8 cellular contexts compared by ENCODE assay signal in the genomic region with DNA sequence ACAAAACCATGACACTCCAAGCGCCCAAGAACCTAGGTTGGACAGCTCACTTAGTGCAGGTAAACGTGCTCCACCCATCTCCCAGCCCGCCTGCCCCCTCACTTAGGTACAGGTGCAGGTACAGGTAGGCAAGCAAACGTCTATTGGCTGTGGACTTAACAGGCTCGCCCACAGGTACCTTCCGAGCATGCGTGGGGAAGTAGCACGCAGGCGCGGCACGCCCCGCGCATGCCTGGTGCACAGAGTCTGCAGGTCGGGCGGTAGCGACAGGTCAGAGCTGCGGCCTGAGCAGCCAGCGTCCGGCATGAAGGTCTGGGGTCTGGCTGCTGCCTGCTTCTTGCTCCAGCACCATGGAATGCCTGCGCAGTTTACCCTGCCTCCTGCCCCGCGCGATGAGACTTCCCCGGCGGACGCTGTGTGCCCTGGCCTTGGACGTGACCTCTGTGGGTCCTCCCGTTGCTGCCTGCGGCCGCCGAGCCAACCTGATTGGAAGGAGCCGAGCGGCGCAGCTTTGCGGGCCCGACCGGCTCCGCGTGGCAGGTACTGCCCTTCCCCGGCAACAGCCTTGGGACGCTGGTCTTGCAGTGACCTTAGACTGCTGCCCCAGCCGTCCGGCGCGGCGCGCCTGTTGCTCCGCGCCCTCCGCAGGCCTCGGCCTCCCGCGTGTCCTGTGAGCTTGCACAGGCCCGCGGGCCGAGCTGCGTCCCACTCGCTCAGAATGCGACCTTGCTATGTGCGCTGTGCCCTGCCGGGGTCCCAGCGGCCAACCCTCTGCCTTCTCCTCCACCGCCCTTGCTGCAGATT. TPM values are rescaled to one million over a fixed set of nuclear protein-coding genes. Genes with fewer than 3 reads are reported as not detected.
DNase-seq lines count a peak whose midpoint lies in the region; ATAC-seq and TF ChIP-seq lines count a peak whose summit lies in the region.

A gene with protein sequence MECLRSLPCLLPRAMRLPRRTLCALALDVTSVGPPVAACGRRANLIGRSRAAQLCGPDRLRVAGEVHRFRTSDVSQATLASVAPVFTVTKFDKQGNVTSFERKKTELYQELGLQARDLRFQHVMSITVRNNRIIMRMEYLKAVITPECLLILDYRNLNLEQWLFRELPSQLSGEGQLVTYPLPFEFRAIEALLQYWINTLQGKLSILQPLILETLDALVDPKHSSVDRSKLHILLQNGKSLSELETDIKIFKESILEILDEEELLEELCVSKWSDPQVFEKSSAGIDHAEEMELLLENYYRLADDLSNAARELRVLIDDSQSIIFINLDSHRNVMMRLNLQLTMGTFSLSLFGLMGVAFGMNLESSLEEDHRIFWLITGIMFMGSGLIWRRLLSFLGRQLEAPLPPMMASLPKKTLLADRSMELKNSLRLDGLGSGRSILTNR (plus strand): TSS at position 240 of the 804 bp plus-strand sequence. CDS start 111 bp downstream, at position 351.

- H3K4me3 ChIP-seq in LNCaP clone FGC (ENCODE audit: low read depth, low read length), result peak within 1 kb of the TSS; percentile 89

- peak; percentile 94 for ATAC-seq in stimulated activated naive CD8-positive, alpha-beta T cell treated with anti-CD3 and anti-CD28 coated beads, Interleukin-15, amount 100 ng/mL, for 72 hours

- H3K27ac Mint-ChIP-seq in nephron progenitor cell, result peak within 1 kb of the TSS; percentile 74
- peak within 1 kb of the TSS; percentile 84 to 97 for H3K27ac Mint-ChIP-seq in stimulated activated naive CD8-positive, alpha-beta T cell treated with anti-CD3 and anti-CD28 coated beads, Interleukin-15, amount 100 ng/mL, for 72 hours

- H3K36me3 Mint-ChIP-seq in nephron progenitor cell (ENCODE audit: low read depth), result peaks cover 18% of the 10 kb centered on the region

- H3K27me3 Mint-ChIP-seq in nephron progenitor cell (ENCODE audit: low read depth, poor library complexity), result peaks cover 33% of the 10 kb centered on the region
- H3K27me3 Mint-ChIP-seq in stimulated activated naive CD8-positive, alpha-beta T cell treated with anti-CD3 and anti-CD28 coated beads, Interleukin-15, amount 100 ng/mL, for 72 hours, result peaks cover 32% of the 10 kb centered on the region

- peak; percentile 73 for DNase-seq in ELR (ENCODE audit: low read depth)
- DNase-seq in H4 (ENCODE audit: low spot score), result peak; percentile 71
- peak; percentile 94 for DNase-seq in LNCaP clone FGC (ENCODE audit: low read depth)
- DNase-seq in SHP77 (lab: John Stamatoyannopoulos, UW), result peak; percentile 65 to 77
- DNase-seq in activated gamma-delta T cell (lab: John Stamatoyannopoulos, UW), result peak; percentile 54
- peak; percentile 62 for DNase-seq in fibroblast of the conjunctiva (ENCODE audit: low read depth)
- peak; percentile 72 for DNase-seq in nephron progenitor cell
- peak; percentile 68 to 77 for DNase-seq in stimulated activated naive CD8-positive, alpha-beta T cell treated with anti-CD3 and anti-CD28 coated beads, Interleukin-15, amount 100 ng/mL, for 72 hours

- peaks cover 5% of the 10 kb centered on the region for H3K9me3 Mint-ChIP-seq in nephron progenitor cell
- H3K9me3 Mint-ChIP-seq in stimulated activated naive CD8-positive, alpha-beta T cell treated with anti-CD3 and anti-CD28 coated beads, Interleukin-15, amount 100 ng/mL, for 72 hours, result no peaks in the 10 kb centered on the region

- H3K4me3 Mint-ChIP-seq in nephron progenitor cell, result peak within 1 kb of the TSS; percentile 98
- peak within 1 kb of the TSS; percentile 86 to 94 for H3K4me3 Mint-ChIP-seq in stimulated activated naive CD8-positive, alpha-beta T cell treated with anti-CD3 and anti-CD28 coated beads, Interleukin-15, amount 100 ng/mL, for 72 hours

- peaks cover 45% of the 10 kb centered on the region for H3K4me1 Mint-ChIP-seq in nephron progenitor cell
- H3K4me1 Mint-ChIP-seq in stimulated activated naive CD8-positive, alpha-beta T cell treated with anti-CD3 and anti-CD28 coated beads, Interleukin-15, amount 100 ng/mL, for 72 hours, result peaks cover 37% of the 10 kb centered on the region

- no peak for TF ChIP-seq CTCF in LNCaP clone FGC (IDR thresholded peaks at IDR 0.05; ENCODE audit: control insufficient read depth, extremely low read depth, insufficient read depth)
- no peak for TF ChIP-seq CTCF in nephron progenitor cell (IDR thresholded peaks at IDR 0.05)

RNA-seq across cellular contexts. Expression of the gene that starts here (rescaled TPM):
- 37.4 and 38.5 TPM in 2 replicates for total RNA-seq in H4 (2014; rRNA removed; shearing (Covaris generic))

Comparison
In these comparisons a context has a peak if more than half of its experiments do, and no peak if none do; other contexts are left out.
1. Peak in every context shown above with its lines: DNase-seq, ATAC-seq and H3K4me3 ChIP-seq.